16 cellular contexts compared by ENCODE assay signal in genomic region chr1:186790101-186790500, GRCh38. TPM values are rescaled to one million over a fixed set of nuclear protein-coding genes. Genes with fewer than 3 reads are reported as not detected.
DNase-seq lines count a peak whose midpoint lies in the region; ATAC-seq, FAIRE-seq and TF ChIP-seq lines count a peak whose summit lies in the region.
"Had no signal": no experiment of that assay in that cellular context is flagged by ENCODE, and none has a peak within 500 bp of the region (broad histone marks: within the 10 kb centered on the region; RNA-seq: fewer than 3 reads in every experiment).

No MANE protein-coding gene starts in this region.

- H3K27ac ChIP-seq in GM23248 (no peak overlapping the region), PC-3 (ENCODE audit: low read length) (peak overlapping the region; percentile 50)
- H3K27ac ChIP-seq: C4-2B, KMS-11 had no signal

- H3K27me3 ChIP-seq in GM23248 (replicated peaks; ENCODE audit: insufficient read depth): no peaks in the 10 kb centered on the region
- no peaks in the 10 kb centered on the region for H3K27me3 ChIP-seq in PC-3 (ENCODE audit: low read length)
- H3K27me3 ChIP-seq: BE2C had no signal

- 57 to 68% methylated on average over 1 of the region's 1 CpG for WGBS in GM23248 (ENCODE audit: low coverage in 1 of 2, low lambda C conversion rate in 2 of 2, missing lambda C conversion rate in 2 of 2), 2 experiments

- H3K9ac ChIP-seq in GM23248 (no peak overlapping the region), PC-3 (ENCODE audit: low read length) (no peak overlapping the region)
- H3K9ac ChIP-seq: KMS-11 had no signal

- FAIRE-seq in H54 (lab: Jason Lieb, UNC): no peak
- FAIRE-seq: GM18507 had no signal

- no peaks in the 10 kb centered on the region for H3K79me2 ChIP-seq in GM23248 (ENCODE audit: insufficient read depth)
- H3K79me2 ChIP-seq in PC-3 (ENCODE audit: low read length): no peaks in the 10 kb centered on the region

- POLR2A ChIA-PET in PC-3 (lab: Charles Lee; ENCODE audit: unreplicated experiment): no interaction called here
- POLR2A ChIA-PET in GM10248 (lab: Yijun Ruan, JAX): no interaction called here

- no peaks in the 10 kb centered on the region; the same call in 1 of the 2 replicates for H3K9me2 ChIP-seq in GM23248 (ENCODE audit: insufficient read depth)
- no peaks in the 10 kb centered on the region for H3K9me2 ChIP-seq in PC-3 (replicated peaks; ENCODE audit: low read length)

- CTCF ChIA-PET in PC-3 (lab: Charles Lee): no interaction called here
- CTCF ChIA-PET in GM10248 (lab: Yijun Ruan, JAX): interaction anchor here (1.2 to 1.7 kb wide), 3 partner anchors 9 to 307 kb away, joined by 3 to 6 read pairs (median 4); no protein-coding TSS in a partner anchor

- BruUV-seq in PC-3 (replicated peaks; lab: Mats Ljungman, UMichigan): no TSS peak

- no peak overlapping the region for H2AFZ ChIP-seq in GM23248
- no peak overlapping the region for H2AFZ ChIP-seq in PC-3 (ENCODE audit: low read length)

- in situ Hi-C loops in GM23248 (cut with MboI): no loop called here

- H3F3A ChIP-seq in GM23248 (ENCODE audit: insufficient read depth): no peaks in the 10 kb centered on the region
- H3F3A ChIP-seq in PC-3 (ENCODE audit: low read length, unreplicated experiment): no peaks in the 10 kb centered on the region

- peak; percentile 10 for DNase-seq in GM23248
- DNase-seq in PC-3: no peak
- DNase-seq in cardiac fibroblast (ENCODE audit: low read depth in 2 of 2): peak; percentile 35 to 66
- DNase-seq in fibroblast of the aortic adventitia (ENCODE audit: low read depth): peak; percentile 41
- no peak for DNase-seq in GM10248 (ENCODE audit: extremely low spot score)
- DNase-seq in NCI-H146 treated with DMSO at 0.1 percent for 48 hours (lab: John Stamatoyannopoulos, UW; ENCODE audit: unreplicated experiment): no peak
- DNase-seq in H54 (ENCODE audit: insufficient read length, low spot score): no peak
- DNase-seq: BE2C; CD8-positive, alpha-beta T cell; COR-L47; DMS53; GF-D8 had no signal

- H4K20me1 ChIP-seq in GM23248 (ENCODE audit: insufficient read depth): no peaks in the 10 kb centered on the region
- no peaks in the 10 kb centered on the region for H4K20me1 ChIP-seq in PC-3 (ENCODE audit: low read length)

- H3K4me2 ChIP-seq in GM23248 (ENCODE audit: unreplicated experiment) (no peak overlapping the region), PC-3 (ENCODE audit: low read length) (no peak overlapping the region)
- H3K4me2 ChIP-seq: KMS-11 had no signal

- H3K4me3 ChIP-seq in GM23248 (no peak overlapping the region), PC-3 (ENCODE audit: low read length) (no peak overlapping the region), cardiac fibroblast (replicated peaks in 1 of 2; ENCODE audit: low read depth in 2 of 2, low read length in 2 of 2) (no peak overlapping the region), fibroblast of the aortic adventitia (ENCODE audit: low read depth, low read length) (no peak overlapping the region)

- no peak for TF ChIP-seq POLR2A in H54 (IDR thresholded peaks at IDR 0.05; ENCODE audit: low read depth, low read length)

- H3K4me1 ChIP-seq in GM23248 (ENCODE audit: insufficient read depth): no peaks in the 10 kb centered on the region
- peaks cover 25% of the 10 kb centered on the region for H3K4me1 ChIP-seq in PC-3 (ENCODE audit: insufficient read depth, low read length)
- H3K4me1 ChIP-seq: BE2C had no signal

- intact Hi-C loops in PC-3 (cut with micrococcal nuclease): no loop called here

- H3K9me3 ChIP-seq in GM23248 (ENCODE audit: low read depth) (no peaks in the 10 kb centered on the region), PC-3 (ENCODE audit: low read length) (no peaks in the 10 kb centered on the region)
- H3K9me3 ChIP-seq: BE2C had no signal

- TF ChIP-seq CTCF in PC-3 (conservative IDR thresholded peaks at IDR 0.05; ENCODE audit: low read depth, low read length): no peak
- no peak for TF ChIP-seq CTCF in cardiac fibroblast (IDR thresholded peaks at IDR 0.05; ENCODE audit: low read depth, low read length)
- no peak for TF ChIP-seq CTCF in fibroblast of the aortic adventitia (IDR thresholded peaks at IDR 0.05; ENCODE audit: insufficient read depth, low read length)
- no peak for TF ChIP-seq CTCF in GM10248 (IDR thresholded peaks at IDR 0.05; ENCODE audit: control extremely low read depth, extremely low read depth, low read depth, missing control alignments)

- ATAC-seq in PC-3 (no peak), GM19455 (IDR thresholded peaks at IDR 0.05; ENCODE audit: unreplicated experiment) (no peak)
- ATAC-seq: CD8-positive, alpha-beta T cell had no signal

- H3K36me3 ChIP-seq in GM23248 (ENCODE audit: low read depth) (no peaks in the 10 kb centered on the region), PC-3 (ENCODE audit: low read depth, low read length) (no peaks in the 10 kb centered on the region)
- H3K36me3 ChIP-seq: BE2C had no signal

RNA-seq across cellular contexts. Expression of gene PLA2G4A, which starts 38.6 kb away (rescaled TPM):
- total RNA-seq in GM23248 (2014; rRNA removed; shearing (Covaris generic)): 2.9 and 3.7 TPM in 2 replicates
- polyA plus RNA-seq in GM23248 (2016; fragmentation: Nextera tagmentation; extraction: Ambion mirVana): 1.5 and 1.6 TPM in 2 replicates
- total RNA-seq in PC-3 (2014; rRNA removed): 1.3 and 2.3 TPM in 2 replicates
- total RNA-seq in fibroblast of the aortic adventitia (ENCODE audit: low replicate concordance): 7.3 and 74.7 TPM in 2 replicates
- total RNA-seq: CD8-positive, alpha-beta T cell had no signal

Comparison
In these comparisons a context has a peak if more than half of its experiments do, and no peak if none do; other contexts are left out.
1. DNase-seq: peak in GM23248 (single experiment), cardiac fibroblast (2 of 2) and fibroblast of the aortic adventitia (single experiment); none in PC-3 (single experiment), GM10248 (single experiment), NCI-H146 treated with DMSO at 0.1 percent for 48 hours (single experiment) and H54 (single experiment).